Comparison of ENCODE assay signal across 8 cellular contexts in the genomic region with DNA sequence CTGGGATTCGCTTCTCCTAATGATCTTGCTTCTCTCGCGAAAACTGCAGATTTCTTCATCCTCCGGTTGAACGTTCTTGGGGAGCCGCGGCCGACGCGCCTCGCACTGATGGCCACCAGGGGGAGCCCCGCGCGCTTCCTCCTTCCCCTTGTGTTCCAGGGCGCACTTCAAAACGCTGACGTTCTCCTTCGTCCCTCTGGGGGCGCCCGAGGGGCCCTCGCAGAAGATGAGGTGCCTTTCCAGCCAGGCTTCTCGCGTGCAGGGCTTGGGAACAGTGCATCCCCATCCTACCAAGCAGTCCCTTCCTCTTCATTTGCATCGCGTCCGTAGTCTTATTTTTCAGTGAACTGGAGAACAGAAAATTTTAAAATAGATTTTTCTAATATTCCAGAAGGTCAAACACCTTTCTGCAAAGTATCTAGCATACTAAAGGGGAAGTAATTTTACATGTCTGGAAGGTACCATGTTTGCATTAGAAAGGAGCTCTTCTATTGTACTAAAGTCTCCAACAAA. TPM values are rescaled to one million over a fixed set of nuclear protein-coding genes. Genes with fewer than 3 reads are reported as not detected.
DNase-seq lines count a peak whose midpoint lies in the region; ATAC-seq and TF ChIP-seq lines count a peak whose summit lies in the region.

No MANE protein-coding gene starts in this region.

- intact Hi-C loops in ovary (cut with DNase I) (loop anchor here in 2 of 4 donors (2.0 kb wide), 2 partner anchors 57 to 59 kb away; no protein-coding TSS in a partner anchor), transverse colon (cut with DNase I; ENCODE audit: low total_unique reads) (loop anchor here (5.0 kb wide), 1 partner anchor 61 kb away; a partner anchor contains a TSS)

- peak; percentile 79 for DNase-seq in GDM1 (lab: John Stamatoyannopoulos, UW)
- peak; percentile 86 for DNase-seq in H4 (ENCODE audit: low spot score)
- peak; percentile 86 for DNase-seq in LHCN-M2 (ENCODE audit: low read depth)
- peak; percentile 69 to 85 for DNase-seq in SHP77 (lab: John Stamatoyannopoulos, UW)
- peak; percentile 79 for DNase-seq in activated effector memory CD4-positive, alpha-beta T cell treated with Interleukin-2 at 50 U/mL for 16 hours
- DNase-seq in ovary = peak; percentile 86 to 95 (median 92)
- DNase-seq in transverse colon = peak; percentile 91

- H3K27ac ChIP-seq in gastroesophageal sphincter (peak overlapping the region in 1 of 4 donors; percentile 5), ovary (no peak overlapping the region), transverse colon (no peak overlapping the region)

- peak; percentile 93 for ATAC-seq in gastroesophageal sphincter

- H3K4me1 ChIP-seq in gastroesophageal sphincter = peaks cover 0 to 32% (median 0%) of the 10 kb centered on the region in 3 donors
- H3K4me1 ChIP-seq in ovary (ENCODE audit: insufficient read depth) = peaks cover 2% of the 10 kb centered on the region
- H3K4me1 ChIP-seq in transverse colon = peaks cover 0 to 7% (median 2%) of the 10 kb centered on the region in 4 donors

- H3K4me3 ChIP-seq in gastroesophageal sphincter = no peak overlapping the region
- H3K4me3 ChIP-seq in ovary = no peak overlapping the region
- H3K4me3 ChIP-seq in transverse colon = no peak overlapping the region

- no peak for TF ChIP-seq POLR2A in gastroesophageal sphincter (IDR thresholded peaks at IDR 0.05)
- TF ChIP-seq POLR2A in ovary (IDR thresholded peaks at IDR 0.05) = peak; percentile 26
- no peak for TF ChIP-seq POLR2A in transverse colon (IDR thresholded peaks at IDR 0.05)

- no peaks in the 10 kb centered on the region for H3K36me3 ChIP-seq in gastroesophageal sphincter
- no peaks in the 10 kb centered on the region for H3K36me3 ChIP-seq in ovary
- H3K36me3 ChIP-seq in transverse colon = no peaks in the 10 kb centered on the region

- H3K9me3 ChIP-seq in gastroesophageal sphincter (no peaks in the 10 kb centered on the region), ovary (no peaks in the 10 kb centered on the region), transverse colon (no peaks in the 10 kb centered on the region)

- in situ Hi-C loops in transverse colon (cut with MboI; ENCODE audit: low pct_ligation_motif_present in 1 of 4, low pct_unique_long_range_greater_than_20kb in 1 of 4, low sequenced_read_pairs in 3 of 4) = loop anchor here in 2 of 4 donors (5.0 to 10.0 kb wide), 2 partner anchors 53 to 61 kb away; a partner anchor contains a TSS

- TF ChIP-seq EP300 in gastroesophageal sphincter (IDR thresholded peaks at IDR 0.05) (no peak), ovary (IDR thresholded peaks at IDR 0.05) (no peak), transverse colon (IDR thresholded peaks at IDR 0.05; ENCODE audit: low read depth) (no peak)

- H3K27me3 ChIP-seq in gastroesophageal sphincter (no peaks in the 10 kb centered on the region), ovary (no peaks in the 10 kb centered on the region), transverse colon (no peaks in the 10 kb centered on the region)

- 0 to 5% methylated on average over 2 to 8 of the region's 26 CpGs for WGBS in gastroesophageal sphincter (ENCODE audit: low coverage in 1 of 2), 2 donors
- WGBS in ovary, 3 donors = 1% methylated on average over 26 of the region's 26 CpGs
- 4 to 20% methylated on average over 1 to 26 of the region's 26 CpGs for WGBS in transverse colon (ENCODE audit: low coverage in 1 of 2), 2 donors

- TF ChIP-seq CTCF in gastroesophageal sphincter (IDR thresholded peaks at IDR 0.05) (peak; percentile 99 to 100 (median 100)), ovary (IDR thresholded peaks at IDR 0.05) (peak; percentile 98 to 100 (median 99)), transverse colon (IDR thresholded peaks at IDR 0.05) (peak; percentile 98 to 100 (median 99))

RNA-seq across cellular contexts. Expression of a gene that starts 22.5 kb away (rescaled TPM):
- 0.72 TPM in 1 of 2 replicates, not detected in the other for total RNA-seq in H4 (2014; rRNA removed; shearing (Covaris generic))
- 0.38 and 0.46 TPM in 2 replicates for total RNA-seq in LHCN-M2 (2014; rRNA removed)
- 0.34 TPM for polyA plus RNA-seq in LHCN-M2 (2012)
- total RNA-seq in gastroesophageal sphincter = 1 to 10 TPM in 1 of 4 donors, under 1 TPM in 3; 0.15 to 1.3 (median 0.21) TPM
- total RNA-seq in ovary = 10 to 100 TPM in 5 of 7 donors, 1 to 10 TPM in 2; 3.7 to 19.0 (median 12.6) TPM
- 10 to 100 TPM in 1 of 2 donors, 1 to 10 TPM in 1; 6.5 to 10.5 TPM for polyA plus RNA-seq in ovary
- 10 to 100 TPM in 2 of 4 donors, 1 to 10 TPM in 2; 1.9 to 17.1 (median 10.6) TPM for total RNA-seq in transverse colon

RNA-seq across cellular contexts. Expression of a gene that starts 36.8 kb away (rescaled TPM):
- total RNA-seq in H4 (2014; rRNA removed; shearing (Covaris generic)) = 171 and 239 TPM in 2 replicates
- total RNA-seq in LHCN-M2 (2014; rRNA removed) = 211 and 248 TPM in 2 replicates
- polyA plus RNA-seq in LHCN-M2 (2012) = 264 TPM
- total RNA-seq in gastroesophageal sphincter = 100 to 1,000 TPM; 124 to 153 (median 149) TPM
- total RNA-seq in ovary = 100 to 1,000 TPM in 1 of 7 donors, 10 to 100 TPM in 6; 58.7 to 110 (median 86.9) TPM
- polyA plus RNA-seq in ovary = 100 to 1,000 TPM in 1 of 2 donors, 10 to 100 TPM in 1; 91.0 to 125 TPM
- total RNA-seq in transverse colon = 10 to 100 TPM; 21.3 to 66.2 (median 45.9) TPM

RNA-seq across cellular contexts. Expression of a gene that starts 46.8 kb away (rescaled TPM):
- total RNA-seq in H4 (2014; rRNA removed; shearing (Covaris generic)) = 1.3 and 3.3 TPM in 2 replicates
- total RNA-seq in LHCN-M2 (2014; rRNA removed) = 20.0 and 26.6 TPM in 2 replicates
- polyA plus RNA-seq in LHCN-M2 (2012) = 9.1 TPM
- total RNA-seq in gastroesophageal sphincter = 10 to 100 TPM; 18.1 to 31.5 (median 22.8) TPM
- total RNA-seq in ovary = 10 to 100 TPM; 15.7 to 38.1 (median 29.2) TPM
- 10 to 100 TPM; 10.1 to 16.2 TPM for polyA plus RNA-seq in ovary
- 10 to 100 TPM in 1 of 4 donors, 1 to 10 TPM in 3; 1.8 to 25.1 (median 6.6) TPM for total RNA-seq in transverse colon

RNA-seq across cellular contexts. Expression of a gene that starts 59.3 kb away (rescaled TPM):
- 0.27 TPM in 1 of 2 replicates, not detected in the other for total RNA-seq in H4 (2014; rRNA removed; shearing (Covaris generic))
- 0.06 TPM in 1 of 2 replicates, not detected in the other for total RNA-seq in LHCN-M2 (2014; rRNA removed)
- polyA plus RNA-seq in LHCN-M2 (2012) = not detected
- under 1 TPM in 3 of 4 donors, not detected in 1; 0.16 to 0.45 (median 0.40) TPM for total RNA-seq in gastroesophageal sphincter
- 10 to 100 TPM in 1 of 7 donors, 1 to 10 TPM in 6; 1.5 to 58.6 (median 3.2) TPM for total RNA-seq in ovary
- 1 to 10 TPM; 1.1 to 1.6 TPM for polyA plus RNA-seq in ovary
- under 1 TPM in 3 of 4 donors, not detected in 1; 0.16 to 1.00 (median 0.68) TPM for total RNA-seq in transverse colon
